ENCODE assay signal across 10 cellular contexts in the genomic region with DNA sequence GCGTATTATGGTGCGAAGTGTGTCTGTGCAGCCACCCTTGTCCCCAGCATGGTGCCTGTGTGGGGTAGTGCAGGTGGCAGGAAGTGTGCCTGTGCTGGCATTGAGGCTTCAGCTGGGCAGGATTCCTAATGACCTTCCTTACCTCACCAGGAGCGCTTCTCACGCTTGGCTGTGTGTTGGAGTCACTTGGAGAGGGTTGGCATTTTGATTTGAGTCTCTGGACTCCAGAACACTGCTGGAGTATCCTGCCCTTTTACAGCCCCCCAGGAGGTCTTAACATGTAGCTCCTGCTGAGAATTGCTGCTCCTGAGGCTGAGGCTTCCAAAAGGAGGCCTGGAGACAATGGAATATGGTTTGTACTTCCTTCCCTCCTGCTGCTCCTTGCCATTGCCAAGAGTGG.
A peak's percentile ranks its signal among the peaks of the same experiment; 100 is the strongest.
DNase-seq lines count a peak whose midpoint lies in the region; ATAC-seq, FAIRE-seq and TF ChIP-seq lines count a peak whose summit lies in the region.
"Had no signal": no experiment of that assay in that cellular context is flagged by ENCODE, and none has a peak within 500 bp of the region (broad histone marks: within the 10 kb centered on the region; RNA-seq: fewer than 3 reads in every experiment).

No MANE protein-coding gene starts in this region.

- H3K36me3 ChIP-seq in RWPE2 (ENCODE audit: low read depth) (no peaks in the 10 kb centered on the region), spleen (peaks cover 0 to 38% (median 3%) of the 10 kb centered on the region in 6 donors)

- H3K27me3 ChIP-seq in RWPE2 (ENCODE audit: insufficient read depth, poor library complexity, severe bottlenecking) (no peaks in the 10 kb centered on the region), right cardiac atrium (ENCODE audit: control insufficient read depth, insufficient read depth) (no peaks in the 10 kb centered on the region), spleen (replicated peaks in 1 of 7) (no peaks in the 10 kb centered on the region)

- intact Hi-C loops in right cardiac atrium (cut with DNase I) (loop anchor here in 1 of 4 donors (5.0 kb wide), 1 partner anchor 50 kb away; no protein-coding TSS in a partner anchor), spleen (cut with DNase I; ENCODE audit: low total_unique reads) (no loop called here)

- TF ChIP-seq POLR2A in spleen (IDR thresholded peaks at IDR 0.05) = no peak

- H3K27ac ChIP-seq in RWPE2 (ENCODE audit: poor library complexity, severe bottlenecking) = peak overlapping the region; percentile 19
- H3K27ac ChIP-seq in right cardiac atrium (ENCODE audit: low read length) = peak overlapping the region; percentile 73
- peak overlapping the region; percentile 13 to 89 (median 72) for H3K27ac ChIP-seq in spleen
- H3K27ac ChIP-seq: A549, GM23248 had no signal

- H3K4me3 ChIP-seq in RWPE2 (ENCODE audit: severe bottlenecking) (no peak overlapping the region), right cardiac atrium (ENCODE audit: low read length) (no peak overlapping the region), spleen (no peak overlapping the region)
- H3K4me3 ChIP-seq: A549, GM23248 had no signal

- FAIRE-seq in urothelium cell line (lab: Jason Lieb, UNC) = no peak
- FAIRE-seq: A549 had no signal

- no peak for ATAC-seq in RWPE2 (ENCODE audit: low read depth)
- peak in 1 of 2 donors; percentile 17 for ATAC-seq in right cardiac atrium
- ATAC-seq in HG03442 (IDR thresholded peaks at IDR 0.05; ENCODE audit: unreplicated experiment) = no peak
- ATAC-seq in HG03521 (IDR thresholded peaks at IDR 0.05; ENCODE audit: unreplicated experiment) = no peak

- H3K9me3 ChIP-seq in RWPE2 (ENCODE audit: severe bottlenecking) = no peaks in the 10 kb centered on the region
- no peaks in the 10 kb centered on the region for H3K9me3 ChIP-seq in right cardiac atrium (ENCODE audit: control insufficient read depth, low read length)
- no peaks in the 10 kb centered on the region for H3K9me3 ChIP-seq in spleen
- H3K9me3 ChIP-seq: A549 had no signal

- H3K4me1 ChIP-seq in RWPE2 (ENCODE audit: insufficient read depth, poor library complexity, severe bottlenecking) (peaks cover 25% of the 10 kb centered on the region), right cardiac atrium (ENCODE audit: control insufficient read depth, insufficient read depth, low read length) (peaks cover 24% of the 10 kb centered on the region), spleen (peaks cover 39 to 82% (median 63%) of the 10 kb centered on the region in 6 donors)

- no peak for TF ChIP-seq CTCF in RWPE2 (IDR thresholded peaks at IDR 0.05; ENCODE audit: poor library complexity, severe bottlenecking)
- TF ChIP-seq CTCF in spleen (IDR thresholded peaks at IDR 0.05 in 8 of 11, conservative IDR thresholded peaks at IDR 0.05 in 3 of 11) = no peak

- DNase-seq in NCI-H2081 (lab: John Stamatoyannopoulos, UW) (peak; percentile 57 to 81), NCI-H2081 treated with DMSO at 0.1 percent for 48 hours (lab: John Stamatoyannopoulos, UW) (no peak), RWPE2 (ENCODE audit: low spot score) (no peak), right cardiac atrium (no peak), spleen (no peak), urothelium cell line (ENCODE audit: low spot score) (no peak)

- WGBS in right cardiac atrium = 63% methylated on average over 4 of the region's 4 CpGs
- 57 to 73% (median 67%) methylated on average over 4 of the region's 4 CpGs for WGBS in spleen, 5 donors

Comparison
In these comparisons a context has a peak if more than half of its experiments do, and no peak if none do; other contexts are left out.
1. DNase-seq: peak in NCI-H2081 (2 of 2); none in NCI-H2081 treated with DMSO at 0.1 percent for 48 hours (single experiment), RWPE2 (single experiment), right cardiac atrium (0 of 3), spleen (single experiment) and urothelium cell line (single experiment).
2. H3K27ac ChIP-seq: peak in every context shown above with its lines; median percentile 73 in right cardiac atrium; 72 in spleen; 19 in RWPE2.